9 cellular contexts compared by ENCODE assay signal in the genomic region with DNA sequence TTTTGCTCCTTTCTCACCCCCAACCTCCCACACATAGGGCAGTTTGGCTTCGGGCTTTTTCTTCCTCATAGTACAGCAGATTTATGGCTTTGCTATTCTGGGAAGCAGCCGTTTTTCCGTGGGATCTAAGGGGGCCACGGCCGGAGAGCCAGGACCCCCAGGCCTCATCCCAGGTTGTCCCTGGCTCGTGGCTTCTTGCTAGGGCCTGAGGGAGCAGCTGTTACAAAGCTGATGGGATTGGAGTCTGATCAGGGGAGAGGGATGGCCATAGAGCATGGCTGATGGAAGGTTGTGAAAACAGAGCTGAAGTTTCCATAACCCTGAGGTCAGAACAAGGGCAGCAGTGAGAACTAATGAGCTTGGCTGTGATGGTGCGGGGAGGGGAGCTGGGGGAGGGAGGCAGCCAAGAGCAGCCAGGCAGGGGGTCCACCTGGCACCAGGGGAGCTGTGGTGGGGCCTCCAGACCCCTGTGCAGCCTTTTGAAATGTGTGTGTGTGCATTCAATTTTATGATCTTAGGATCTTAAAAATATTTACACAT.
A peak's percentile ranks its signal among the peaks of the same experiment; 100 is the strongest.
DNase-seq lines count a peak whose midpoint lies in the region; ATAC-seq and TF ChIP-seq lines count a peak whose summit lies in the region.
"Had no signal": no experiment of that assay in that cellular context is flagged by ENCODE, and none has a peak within 500 bp of the region (broad histone marks: within the 10 kb centered on the region; RNA-seq: fewer than 3 reads in every experiment).

No MANE protein-coding gene starts in this region.

- no peaks in the 10 kb centered on the region for H3K27me3 ChIP-seq in BLaER1
- H3K27me3 ChIP-seq in ectodermal cell (ENCODE audit: control insufficient read depth, insufficient read depth, low read length, poor library complexity, severe bottlenecking): no peaks in the 10 kb centered on the region
- no peaks in the 10 kb centered on the region for H3K27me3 ChIP-seq in neural cell (ENCODE audit: insufficient read depth, low read depth, low read length)
- no peaks in the 10 kb centered on the region for H3K27me3 ChIP-seq in mesendoderm (ENCODE audit: insufficient read depth, low read length, poor library complexity)

- H3K4me1 ChIP-seq in BLaER1 (peaks cover 42% of the 10 kb centered on the region), ectodermal cell (ENCODE audit: control insufficient read depth, insufficient read depth, low read length) (peaks cover 34% of the 10 kb centered on the region), mesendoderm (ENCODE audit: control insufficient read depth, low read depth, low read length) (peaks cover 2% of the 10 kb centered on the region)

- H2BK5ac ChIP-seq in mesendoderm (ENCODE audit: low read length): no peak overlapping the region

- H4K8ac ChIP-seq in mesendoderm (ENCODE audit: low read depth, low read length): no peak overlapping the region

- no peak overlapping the region for H3K9ac ChIP-seq in BLaER1
- peak overlapping the region; percentile 8 for H3K9ac ChIP-seq in neural cell (ENCODE audit: low read length)
- no peak overlapping the region for H3K9ac ChIP-seq in mesendoderm (ENCODE audit: low read length)

- H3K4ac ChIP-seq in mesendoderm (ENCODE audit: low read depth, low read length): no peak overlapping the region

- H3K4me2 ChIP-seq in BLaER1 (peak overlapping the region; percentile 17; the same call in 1 of the 2 replicates), neural cell (ENCODE audit: low read length) (no peak overlapping the region), mesendoderm (ENCODE audit: low read length) (no peak overlapping the region)

- H3K27ac ChIP-seq in BLaER1: no peak overlapping the region
- H3K27ac ChIP-seq in ectodermal cell (ENCODE audit: insufficient read depth, low read depth, low read length, poor library complexity, severe bottlenecking): peak overlapping the region; percentile 63
- no peak overlapping the region for H3K27ac ChIP-seq in neural cell (ENCODE audit: low read length)
- H3K27ac ChIP-seq in mesendoderm (ENCODE audit: low read depth, low read length): no peak overlapping the region

- DNase-seq in NCI-H82 (lab: John Stamatoyannopoulos, UW) (peak; percentile 92), mesendoderm (no peak)
- no peak for DNase-seq in activated CD8-positive, alpha-beta memory T cell treated with anti-CD3 and anti-CD28 coated beads, Interleukin-2, amount 10 ng/mL, durations not matched to agents 7 days and 5 days
- DNase-seq: NCI-H2081 treated with DMSO at 0.1 percent for 48 hours had no signal

- no peaks in the 10 kb centered on the region for H3K79me1 ChIP-seq in mesendoderm (ENCODE audit: low read length)

- TF ChIP-seq CTCF in neural cell (IDR thresholded peaks at IDR 0.05; ENCODE audit: poor library complexity, severe bottlenecking): no peak

- H2BK15ac ChIP-seq in mesendoderm (replicated peaks; ENCODE audit: low read depth): no peak overlapping the region

- H3K4me3 Mint-ChIP-seq in activated CD8-positive, alpha-beta memory T cell treated with anti-CD3 and anti-CD28 coated beads, Interleukin-2, amount 10 ng/mL, durations not matched to agents 7 days and 5 days: no peak overlapping the region

- H3K36me3 ChIP-seq in BLaER1 (no peaks in the 10 kb centered on the region), ectodermal cell (ENCODE audit: control insufficient read depth, insufficient read depth, low read length) (no peaks in the 10 kb centered on the region), neural cell (ENCODE audit: insufficient read depth, low read length) (no peaks in the 10 kb centered on the region), mesendoderm (ENCODE audit: control insufficient read depth, insufficient read depth, low read length) (no peaks in the 10 kb centered on the region)

- H4K5ac ChIP-seq in mesendoderm (ENCODE audit: low read length): no peak overlapping the region

- no peak overlapping the region for H2BK120ac ChIP-seq in mesendoderm (ENCODE audit: low read depth, low read length)

- no peak for TF ChIP-seq EP300 in neural cell (conservative IDR thresholded peaks at IDR 0.05; ENCODE audit: poor library complexity, severe bottlenecking)

- no peaks in the 10 kb centered on the region for H3K9me2 ChIP-seq in neural cell (ENCODE audit: insufficient read depth, low read length)

- ATAC-seq in HG03571 (IDR thresholded peaks at IDR 0.05; ENCODE audit: unreplicated experiment) (no peak), HG02885 (IDR thresholded peaks at IDR 0.05; ENCODE audit: poor library complexity, unreplicated experiment) (no peak)
- no peak for ATAC-seq in activated CD8-positive, alpha-beta memory T cell treated with anti-CD3 and anti-CD28 coated beads, Interleukin-2, amount 10 ng/mL, durations not matched to agents 7 days and 5 days

- H3K18ac ChIP-seq in mesendoderm (ENCODE audit: low read length): no peak overlapping the region

- no peaks in the 10 kb centered on the region for H3K9me3 ChIP-seq in BLaER1
- no peaks in the 10 kb centered on the region for H3K9me3 ChIP-seq in ectodermal cell (ENCODE audit: control insufficient read depth, low read length)
- H3K9me3 ChIP-seq in neural cell (ENCODE audit: low read length): no peaks in the 10 kb centered on the region

- no peaks in the 10 kb centered on the region for H3K9me3 Mint-ChIP-seq in activated CD8-positive, alpha-beta memory T cell treated with anti-CD3 and anti-CD28 coated beads, Interleukin-2, amount 10 ng/mL, durations not matched to agents 7 days and 5 days (ENCODE audit: low read depth)

- H3K27me3 Mint-ChIP-seq in activated CD8-positive, alpha-beta memory T cell treated with anti-CD3 and anti-CD28 coated beads, Interleukin-2, amount 10 ng/mL, durations not matched to agents 7 days and 5 days: no peaks in the 10 kb centered on the region

- H3F3A ChIP-seq in neural cell (ENCODE audit: insufficient read depth, low read length, poor library complexity, severe bottlenecking): no peaks in the 10 kb centered on the region

- H3K79me2 ChIP-seq in neural cell (replicated peaks; ENCODE audit: insufficient read depth, low read length) (no peaks in the 10 kb centered on the region), mesendoderm (ENCODE audit: control insufficient read depth, insufficient read depth, low read length) (no peaks in the 10 kb centered on the region)

- H4K20me1 ChIP-seq in BLaER1: no peaks in the 10 kb centered on the region
- no peaks in the 10 kb centered on the region for H4K20me1 ChIP-seq in neural cell (ENCODE audit: insufficient read depth)

- TF ChIP-seq RAD21 in neural cell (conservative IDR thresholded peaks at IDR 0.05): no peak

- no peak overlapping the region for H3K56ac ChIP-seq in mesendoderm (ENCODE audit: low read length)

- H3K4me3 ChIP-seq in BLaER1: no peak overlapping the region
- H3K4me3 ChIP-seq in ectodermal cell (ENCODE audit: insufficient read depth, low read depth, low read length): no peak overlapping the region
- no peak overlapping the region for H3K4me3 ChIP-seq in neural cell (ENCODE audit: low read length)
- H3K4me3 ChIP-seq in mesendoderm (ENCODE audit: low read length): no peak overlapping the region

- no peak overlapping the region for H2AFZ ChIP-seq in neural cell (ENCODE audit: low read depth, low read length)

- no peaks in the 10 kb centered on the region for H3K4me1 Mint-ChIP-seq in activated CD8-positive, alpha-beta memory T cell treated with anti-CD3 and anti-CD28 coated beads, Interleukin-2, amount 10 ng/mL, durations not matched to agents 7 days and 5 days

- CTCF ChIA-PET in activated CD8-positive, alpha-beta memory T cell treated with anti-CD3 and anti-CD28 coated beads, Interleukin-2, amount 10 ng/mL, durations not matched to agents 7 days and 5 days (lab: Charles Lee): no interaction called here

- no peak overlapping the region for H3K23ac ChIP-seq in mesendoderm (ENCODE audit: low read length)

- no peaks in the 10 kb centered on the region for H3K36me3 Mint-ChIP-seq in activated CD8-positive, alpha-beta memory T cell treated with anti-CD3 and anti-CD28 coated beads, Interleukin-2, amount 10 ng/mL, durations not matched to agents 7 days and 5 days

- no peak overlapping the region for H3K27ac Mint-ChIP-seq in activated CD8-positive, alpha-beta memory T cell treated with anti-CD3 and anti-CD28 coated beads, Interleukin-2, amount 10 ng/mL, durations not matched to agents 7 days and 5 days

- 78 to 80% methylated on average over 7 of the region's 7 CpGs for WGBS in ectodermal cell, 2 experiments
- WGBS in mesendoderm (ENCODE audit: extremely low coverage, insufficient coverage, low lambda C conversion rate): no CpG with 5 or more reads among the region's 7 CpGs

- H2AK5ac ChIP-seq in mesendoderm (ENCODE audit: low read length): no peak overlapping the region

TF ChIP-seq in neural cell, 6 proteins besides CTCF, POLR2A, EP300 and RAD21:
- TF ChIP-seq MXI1 (conservative IDR thresholded peaks at IDR 0.05; ENCODE audit: poor library complexity, severe bottlenecking) (no peak), POLR2AphosphoS5 (IDR thresholded peaks at IDR 0.05) (peak; percentile 8)
